In genomic region chr1:72693899-72694298, GRCh38 we compare ENCODE assay signal across 11 cellular contexts.
"Had no signal": no experiment of that assay in that cellular context is flagged by ENCODE, and none has a peak within 500 bp of the region (broad histone marks: within the 10 kb centered on the region; RNA-seq: fewer than 3 reads in every experiment).

No MANE protein-coding gene starts in this region.

- H3K9ac ChIP-seq: GM23248 had no signal

- H3K36me3 ChIP-seq: HAP-1 had no signal

- DNase-seq: GM23248, GOT3, H7, H9, HCEC 1CT, HFFc6 had no signal

- H3K4me1 Mint-ChIP-seq: GM23338, H9 had no signal

- H3K27ac Mint-ChIP-seq: GM23338, H9, HFFc6 had no signal

- H3K4me3 Mint-ChIP-seq: GM23338, H9, HFFc6 had no signal

- H3K4me3 ChIP-seq: GM23248, GM23338, HAP-1 had no signal

- ATAC-seq: GM23338, HCT116 had no signal

- H2AFZ ChIP-seq: GM23248, GM23338 had no signal

- FAIRE-seq: H1, H54 had no signal

- H3K4me2 ChIP-seq: GM23338 had no signal

- H3K4me1 ChIP-seq: HAP-1 had no signal

- H3K27ac ChIP-seq: GM23248 had no signal
